ENCODE assay signal across 9 cellular contexts in genomic region chr4:177250056-177250696, GRCh38. TPM values are rescaled to one million over a fixed set of nuclear protein-coding genes. Genes with fewer than 3 reads are reported as not detected.
DNase-seq lines count a peak whose midpoint lies in the region; ATAC-seq and TF ChIP-seq lines count a peak whose summit lies in the region.
"Had no signal": no experiment of that assay in that cellular context is flagged by ENCODE, and none has a peak within 500 bp of the region (broad histone marks: within the 10 kb centered on the region; RNA-seq: fewer than 3 reads in every experiment).

No MANE protein-coding gene starts in this region.

- H3K27me3 ChIP-seq in HL-60 (ENCODE audit: insufficient read depth, poor library complexity, severe bottlenecking) (no peaks in the 10 kb centered on the region), gastroesophageal sphincter (no peaks in the 10 kb centered on the region), ovary (no peaks in the 10 kb centered on the region)

- peaks cover 0 to 13% (median 5%) of the 10 kb centered on the region in 3 donors for H3K4me1 ChIP-seq in gastroesophageal sphincter
- peaks cover 2% of the 10 kb centered on the region for H3K4me1 ChIP-seq in ovary (ENCODE audit: insufficient read depth)

- H3K36me3 Mint-ChIP-seq in type B pancreatic cell = no peaks in the 10 kb centered on the region
- H3K36me3 Mint-ChIP-seq: activated naive CD8-positive, alpha-beta T cell had no signal

- peaks cover 12% of the 10 kb centered on the region for H3K27me3 Mint-ChIP-seq in type B pancreatic cell

- no peaks in the 10 kb centered on the region for H3K9me3 Mint-ChIP-seq in type B pancreatic cell

- peak; percentile 37 for DNase-seq in DMS 273 treated with DMSO at 0.1 percent for 48 hours (lab: John Stamatoyannopoulos, UW)
- peak; percentile 66 to 84 for DNase-seq in HL-60 (ENCODE audit: low read depth in 1 of 2, low spot score in 1 of 2)
- peak; percentile 4 to 31 for DNase-seq in SHP77 (lab: John Stamatoyannopoulos, UW)
- peak; percentile 85 for DNase-seq in activated effector memory CD4-positive, alpha-beta T cell treated with anti-CD3 and anti-CD28 coated beads, Interleukin-2, amount 50 U/mL, for 16 hours
- DNase-seq in ovary = peak; percentile 18 to 69 (median 30)
- DNase-seq in type B pancreatic cell (ENCODE audit: extremely low spot score, unreplicated experiment) = peak; percentile 77

- no peak overlapping the region for H3K4me3 Mint-ChIP-seq in type B pancreatic cell
- H3K4me3 Mint-ChIP-seq: activated naive CD8-positive, alpha-beta T cell had no signal

- no peaks in the 10 kb centered on the region for H3K9me3 ChIP-seq in gastroesophageal sphincter
- H3K9me3 ChIP-seq in ovary = no peaks in the 10 kb centered on the region

- ATAC-seq in GM21423 (IDR thresholded peaks at IDR 0.05; ENCODE audit: unreplicated experiment) (peak; percentile 97), gastroesophageal sphincter (peak; percentile 46)

- 14 to 33% methylated on average over 10 to 15 of the region's 15 CpGs for WGBS in gastroesophageal sphincter (ENCODE audit: low coverage in 1 of 2), 2 donors
- 12 to 18% (median 17%) methylated on average over 15 of the region's 15 CpGs for WGBS in ovary, 3 donors

- H3K27ac ChIP-seq in HL-60 (replicated peaks) = peak overlapping the region; percentile 57
- H3K27ac ChIP-seq in gastroesophageal sphincter = no peak overlapping the region
- no peak overlapping the region for H3K27ac ChIP-seq in ovary

- H3K4me3 ChIP-seq in HL-60 (replicated peaks; ENCODE audit: insufficient read depth, low read length) (no peak overlapping the region), gastroesophageal sphincter (no peak overlapping the region), ovary (no peak overlapping the region)

- no peak for TF ChIP-seq POLR2A in gastroesophageal sphincter (IDR thresholded peaks at IDR 0.05)
- TF ChIP-seq POLR2A in ovary (IDR thresholded peaks at IDR 0.05) = no peak

- intact Hi-C loops in ovary (cut with DNase I) = no loop called here

- peaks cover 8% of the 10 kb centered on the region for H3K4me1 Mint-ChIP-seq in type B pancreatic cell (ENCODE audit: unreplicated experiment)

- TF ChIP-seq EP300 in gastroesophageal sphincter (IDR thresholded peaks at IDR 0.05) (no peak), ovary (IDR thresholded peaks at IDR 0.05) (no peak)

- H3K36me3 ChIP-seq in gastroesophageal sphincter (no peaks in the 10 kb centered on the region), ovary (no peaks in the 10 kb centered on the region)

- H3K27ac Mint-ChIP-seq in type B pancreatic cell = no peak overlapping the region
- H3K27ac Mint-ChIP-seq: activated naive CD8-positive, alpha-beta T cell had no signal

- peak; percentile 99 for TF ChIP-seq CTCF in HL-60 (IDR thresholded peaks at IDR 0.05; ENCODE audit: insufficient read depth, low read length)
- TF ChIP-seq CTCF in gastroesophageal sphincter (IDR thresholded peaks at IDR 0.05) = peak; percentile 22 to 80 (median 43)
- TF ChIP-seq CTCF in ovary (IDR thresholded peaks at IDR 0.05) = peak; percentile 10 to 30 (median 23)
- peak; percentile 94 for TF ChIP-seq CTCF in type B pancreatic cell (conservative IDR thresholded peaks at IDR 0.05)

RNA-seq across cellular contexts. Expression of gene NEIL3, which starts 59.5 kb away (rescaled TPM):
- total RNA-seq in gastroesophageal sphincter (under 1 TPM in 1 of 4 donors, not detected in 3; 0.57 TPM), ovary (under 1 TPM in 4 of 7 donors, not detected in 3; 0.12 to 0.27 (median 0.24) TPM), type B pancreatic cell (ENCODE audit: low replicate concordance) (4.0 and 10.1 TPM in 2 replicates)
- polyA plus RNA-seq in ovary = under 1 TPM; 0.10 to 0.52 TPM

Comparison
In these comparisons a context has a peak if more than half of its experiments do, and no peak if none do; other contexts are left out.
1. DNase-seq: peak in every context shown above with its lines; median percentile 85 in activated effector memory CD4-positive, alpha-beta T cell treated with anti-CD3 and anti-CD28 coated beads, Interleukin-2, amount 50 U/mL, for 16 hours; 77 in type B pancreatic cell; 75 in HL-60; 37 in DMS 273 treated with DMSO at 0.1 percent for 48 hours; 30 in ovary; 18 in SHP77.
2. CTCF ChIP-seq: peak in every context shown above with its lines; median percentile 99 in HL-60; 94 in type B pancreatic cell; 43 in gastroesophageal sphincter; 23 in ovary.